8 cellular contexts compared by ENCODE assay signal in genomic region chr12:14367097-14367661, GRCh38. TPM values are rescaled to one million over a fixed set of nuclear protein-coding genes. Genes with fewer than 3 reads are reported as not detected.
A peak's percentile ranks its signal among the peaks of the same experiment; 100 is the strongest.
DNase-seq lines count a peak whose midpoint lies in the region; ATAC-seq and TF ChIP-seq lines count a peak whose summit lies in the region.

No MANE protein-coding gene starts in this region.

- H3K4me1 ChIP-seq in skeletal muscle tissue (ENCODE audit: control insufficient read depth in 3 of 3, insufficient read depth in 3 of 3, low read length in 3 of 3) = peaks cover 0 to 3% (median 0%) of the 10 kb centered on the region in 3 donors

- H3K27me3 ChIP-seq in skeletal muscle tissue (ENCODE audit: control insufficient read depth in 3 of 3, insufficient read depth in 3 of 3, low read length in 3 of 3) = no peaks in the 10 kb centered on the region

- no peaks in the 10 kb centered on the region for H3K9me3 ChIP-seq in skeletal muscle tissue (ENCODE audit: control insufficient read depth in 3 of 3, low read length in 3 of 3)

- intact Hi-C loops in activated B cell treated with CpG ODN at 0.5 μM for 24 hours (cut with micrococcal nuclease) (loop anchor here (1.0 to 10.0 kb wide), 8 partner anchors 9 to 1650 kb away; partner anchors contain the start of gene CDKN1B), posterior cingulate gyrus (cut with DNase I) (loop anchor here (5.0 kb wide), 2 partner anchors 50 to 130 kb away; no protein-coding TSS in a partner anchor)

- ATAC-seq in GM19395 (IDR thresholded peaks at IDR 0.05; ENCODE audit: unreplicated experiment) (peak; percentile 45), activated B cell treated with CpG ODN at 0.5 μM for 24 hours (ENCODE audit: low read depth) (no peak)

- CTCF ChIA-PET in activated B cell treated with CpG ODN at 0.5 μM for 24 hours (lab: Charles Lee) = interaction anchor here (0.9 to 2.7 kb wide), 4 partner anchors 28 to 181 kb away, joined by 5 to 58 read pairs (median 11); no protein-coding TSS in a partner anchor

- peaks cover 62% of the 10 kb centered on the region for H3K4me1 Mint-ChIP-seq in activated B cell treated with CpG ODN at 0.5 μM for 24 hours

- H3K36me3 ChIP-seq in skeletal muscle tissue (ENCODE audit: control insufficient read depth in 3 of 3, insufficient read depth in 3 of 3, low read length in 3 of 3) = no peaks in the 10 kb centered on the region

- DNase-seq in EH (ENCODE audit: low read depth) (peak; percentile 33), HT-29 (ENCODE audit: low spot score) (peak; percentile 34), activated B cell treated with CpG ODN at 0.5 μM for 24 hours (no peak), foreskin melanocyte (peak; percentile 13), posterior cingulate gyrus (no peak)
- no peak for DNase-seq in activated CD4-positive, alpha-beta T cell treated with anti-CD3 and anti-CD28 coated beads for 48 hours

- TF ChIP-seq CTCF in activated B cell treated with CpG ODN at 0.5 μM for 24 hours (IDR thresholded peaks at IDR 0.05) = no peak

- H3K4me3 Mint-ChIP-seq in activated B cell treated with CpG ODN at 0.5 μM for 24 hours = peak overlapping the region; percentile 87

- peaks cover 11% of the 10 kb centered on the region for H3K9me3 Mint-ChIP-seq in activated B cell treated with CpG ODN at 0.5 μM for 24 hours

- peaks cover 55% of the 10 kb centered on the region for H3K36me3 Mint-ChIP-seq in activated B cell treated with CpG ODN at 0.5 μM for 24 hours (ENCODE audit: low read depth)

- peak overlapping the region; percentile 77 to 93 (median 90) for H3K4me3 ChIP-seq in skeletal muscle tissue (ENCODE audit: low read length in 3 of 3)

- peak overlapping the region; percentile 98 for H3K27ac ChIP-seq in skeletal muscle tissue (ENCODE audit: low read depth, low read length)

- no peaks in the 10 kb centered on the region for H3K27me3 Mint-ChIP-seq in activated B cell treated with CpG ODN at 0.5 μM for 24 hours

- H3K27ac Mint-ChIP-seq in activated B cell treated with CpG ODN at 0.5 μM for 24 hours = peak overlapping the region; percentile 97

- POLR2A ChIA-PET in activated B cell treated with CpG ODN at 0.5 μM for 24 hours (lab: Charles Lee) = interaction anchor here (0.6 to 2.7 kb wide), 10 partner anchors 18 to 403 kb away, joined by 3 to 105 read pairs (median 21); a partner anchor contains a TSS

- peak overlapping the region; percentile 83 to 91 (median 84) for H3K9ac ChIP-seq in skeletal muscle tissue (ENCODE audit: low read depth in 1 of 3, low read length in 3 of 3)

RNA-seq across cellular contexts. Expression of gene ATF7IP, which starts 1.7 kb away (rescaled TPM):
- 10.4 and 11.1 TPM in 2 replicates for total RNA-seq in HT-29 (2014; rRNA removed; shearing (Covaris generic))
- total RNA-seq in activated B cell treated with CpG ODN at 0.5 μM for 24 hours (142 and 153 TPM in 2 replicates), skeletal muscle tissue (32.9 TPM)

Comparison
In these comparisons a context has a peak if more than half of its experiments do, and no peak if none do; other contexts are left out.
1. DNase-seq: peak in EH (single experiment), HT-29 (single experiment) and foreskin melanocyte (single experiment); none in activated B cell treated with CpG ODN at 0.5 μM for 24 hours (single experiment), posterior cingulate gyrus (0 of 10) and activated CD4-positive, alpha-beta T cell treated with anti-CD3 and anti-CD28 coated beads for 48 hours (single experiment).